Comparison of ENCODE assay signal across 16 cellular contexts in the genomic region with DNA sequence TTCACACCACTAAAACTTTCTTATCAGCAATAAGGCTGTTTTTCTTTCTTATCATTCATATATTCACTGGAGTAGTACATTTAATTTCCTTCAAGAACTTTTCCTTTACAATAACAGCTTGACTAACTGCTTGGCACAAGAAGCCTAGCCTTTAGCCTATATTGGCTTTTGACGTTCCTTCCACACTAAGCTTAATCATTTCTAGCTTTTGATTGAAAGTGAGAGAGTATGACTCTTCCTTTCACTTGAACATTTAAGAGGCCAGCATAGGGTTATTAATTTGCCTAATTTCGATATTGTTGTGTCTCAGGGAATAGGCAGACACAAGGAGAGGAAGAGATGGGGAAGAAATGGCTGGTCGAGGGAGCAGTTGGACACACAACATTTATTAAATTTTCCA. TPM values are rescaled to one million over a fixed set of nuclear protein-coding genes. Genes with fewer than 3 reads are reported as not detected.
A peak's percentile ranks its signal among the peaks of the same experiment; 100 is the strongest.
DNase-seq lines count a peak whose midpoint lies in the region; ATAC-seq and TF ChIP-seq lines count a peak whose summit lies in the region.
"Had no signal": no experiment of that assay in that cellular context is flagged by ENCODE, and none has a peak within 500 bp of the region (broad histone marks: within the 10 kb centered on the region; RNA-seq: fewer than 3 reads in every experiment).

No MANE protein-coding gene starts in this region.

- peaks cover 11% of the 10 kb centered on the region for H3K9me3 Mint-ChIP-seq in activated CD8-positive, alpha-beta T cell treated with anti-CD3 and anti-CD28 coated beads for 36 hours

- DNase-seq in activated CD8-positive, alpha-beta T cell treated with anti-CD3 and anti-CD28 coated beads for 36 hours = no peak
- DNase-seq in NCI-H2081 treated with DMSO at 0.1 percent for 48 hours (lab: John Stamatoyannopoulos, UW) = no peak
- DNase-seq in NCI-H510A treated with DMSO at 0.1 percent for 48 hours (lab: John Stamatoyannopoulos, UW) = no peak
- DNase-seq in NCI-H1436 treated with DMSO at 0.1 percent for 48 hours (lab: John Stamatoyannopoulos, UW) = no peak
- DNase-seq in DMS79 treated with DMSO at 0.1 percent for 48 hours (lab: John Stamatoyannopoulos, UW) = no peak
- DNase-seq: activated CD4-positive, alpha-beta T cell treated with anti-CD3 and anti-CD28 coated beads for 4 hours; BE2C; GM23248; hypothalamus; NCI-H2081 had no signal

- POLR2A ChIA-PET in activated CD8-positive, alpha-beta T cell treated with anti-CD3 and anti-CD28 coated beads for 36 hours (lab: Charles Lee) = interaction anchor here (0.6 to 1.1 kb wide), 3 partner anchors 16 to 95 kb away, joined by 3 to 4 read pairs (median 4); a partner anchor contains a TSS

- intact Hi-C loops in activated CD8-positive, alpha-beta T cell treated with anti-CD3 and anti-CD28 coated beads for 36 hours (cut with micrococcal nuclease) = loop anchor here (10.0 kb wide), 1 partner anchor 62 kb away; no protein-coding TSS in a partner anchor

- H3K36me3 Mint-ChIP-seq in activated CD8-positive, alpha-beta T cell treated with anti-CD3 and anti-CD28 coated beads for 36 hours (ENCODE audit: low read depth) = peaks cover 46% of the 10 kb centered on the region

- H3K4me3 Mint-ChIP-seq in activated CD8-positive, alpha-beta T cell treated with anti-CD3 and anti-CD28 coated beads for 36 hours = peak overlapping the region; percentile 48
- H3K4me3 Mint-ChIP-seq: neural crest cell had no signal

- no peak for TF ChIP-seq CTCF in activated CD8-positive, alpha-beta T cell treated with anti-CD3 and anti-CD28 coated beads for 36 hours (IDR thresholded peaks at IDR 0.05)

- CTCF ChIA-PET in activated CD8-positive, alpha-beta T cell treated with anti-CD3 and anti-CD28 coated beads for 36 hours (lab: Charles Lee) = interaction anchor here (1.4 kb wide), 1 partner anchor 18 kb away, joined by 5 read pairs; no protein-coding TSS in a partner anchor

- H3K27ac Mint-ChIP-seq in activated CD8-positive, alpha-beta T cell treated with anti-CD3 and anti-CD28 coated beads for 36 hours = peak overlapping the region; percentile 89

- no peaks in the 10 kb centered on the region for H3K27me3 Mint-ChIP-seq in activated CD8-positive, alpha-beta T cell treated with anti-CD3 and anti-CD28 coated beads for 36 hours

- H3K4me1 Mint-ChIP-seq in activated CD8-positive, alpha-beta T cell treated with anti-CD3 and anti-CD28 coated beads for 36 hours (ENCODE audit: low read depth) = peaks cover 72% of the 10 kb centered on the region

- ATAC-seq in GM18499 (IDR thresholded peaks at IDR 0.05; ENCODE audit: insufficient read depth, unreplicated experiment) (peak; percentile 60), GM19025 (IDR thresholded peaks at IDR 0.05; ENCODE audit: low read depth, unreplicated experiment) (peak; percentile 60), HG02870 (IDR thresholded peaks at IDR 0.05; ENCODE audit: unreplicated experiment) (peak; percentile 44)
- peak; percentile 56 for ATAC-seq in activated CD8-positive, alpha-beta T cell treated with anti-CD3 and anti-CD28 coated beads for 36 hours
- ATAC-seq: sciatic nerve had no signal

RNA-seq across cellular contexts. Expression of a gene that starts 23.6 kb away (rescaled TPM):
- total RNA-seq in activated CD8-positive, alpha-beta T cell treated with anti-CD3 and anti-CD28 coated beads for 36 hours = 10 to 100 TPM; 79.5 to 80.1 TPM
- total RNA-seq: epithelial cell of proximal tubule, neural crest cell had no signal
